23 cellular contexts compared by ENCODE assay signal in genomic region chr9:115306860-115307259, GRCh38.
"Had no signal": no experiment of that assay in that cellular context is flagged by ENCODE, and none has a peak within 500 bp of the region (broad histone marks: within the 10 kb centered on the region; RNA-seq: fewer than 3 reads in every experiment).

No MANE protein-coding gene starts in this region.

- DNase-seq: activated B cell treated with CpG ODN at 0.5 μM for 24 hours; activated CD4-positive, alpha-beta memory T cell treated with anti-CD3 and anti-CD28 coated beads for 36 hours; activated CD4-positive, alpha-beta T cell treated with anti-CD3 and anti-CD28 coated beads for 48 hours; activated gamma-delta T cell treated with Interleukin-2 at 50 U/mL for 16 hours; adrenal gland; cerebellar nuclear complex; cortex of kidney; foreskin keratinocyte; kidney; lower lobe of right lung; naive thymus-derived CD8-positive, alpha-beta T cell; retina; sigmoid colon; stimulated activated CD4-positive, alpha-beta T cell treated with anti-CD3 and anti-CD28 coated beads, Interleukin-2, amount 100 ng/mL, for 48 hours; stimulated activated CD8-positive, alpha-beta memory T cell treated with anti-CD3 and anti-CD28 coated beads, Interleukin-4, amount 100 ng/mL, for 48 hours; stimulated activated naive CD4-positive, alpha-beta T cell; T1000; testis; trophoblast cell had no signal

- H3K27me3 ChIP-seq: adrenal gland, foreskin keratinocyte, neural progenitor cell, sigmoid colon, testis, vagina had no signal

- H3K27ac ChIP-seq: adrenal gland, epithelial cell of prostate, foreskin keratinocyte, lower lobe of right lung, neural progenitor cell, sigmoid colon, testis, vagina had no signal

- H3K36me3 ChIP-seq: adrenal gland, lower lobe of right lung, neural progenitor cell, sigmoid colon, vagina had no signal

- H3K9me3 ChIP-seq: adrenal gland, lower lobe of right lung, sigmoid colon, testis, vagina had no signal

- H3K9ac ChIP-seq: neural progenitor cell had no signal

- H3K4me3 ChIP-seq: adrenal gland, lower lobe of right lung, neural progenitor cell, sigmoid colon, testis, vagina had no signal

- H3K4me2 ChIP-seq: neural progenitor cell had no signal

- H2AFZ ChIP-seq: neural progenitor cell had no signal

- H3K4me1 ChIP-seq: adrenal gland, lower lobe of right lung, neural progenitor cell, sigmoid colon, testis, vagina had no signal

- ATAC-seq: foreskin keratinocyte; left lobe of liver; lower lobe of right lung; naive thymus-derived CD8-positive, alpha-beta T cell had no signal
